Comparison of ENCODE assay signal across 1 cellular context in genomic region chr14:77825895-77826519, GRCh38.
TF ChIP-seq lines count a peak whose summit lies in the region.

No MANE protein-coding gene starts in this region.

TF ChIP-seq in K562, 482 proteins besides CTCF, POLR2A, EP300 and RAD21 (continued from another document and continues in another):
- TF ChIP-seq TOE1 (IDR thresholded peaks at IDR 0.05; ENCODE audit: borderline replicate concordance): peak; percentile 83
- TF ChIP-seq TOE1 (CRISPR knock-in tag; IDR thresholded peaks at IDR 0.05; ENCODE audit: borderline replicate concordance, low read depth): no peak
- TF ChIP-seq CBX5 (IDR thresholded peaks at IDR 0.05; ENCODE audit: borderline replicate concordance, low read depth): no peak
- no peak for TF ChIP-seq SPI1 (IDR thresholded peaks at IDR 0.05; ENCODE audit: borderline replicate concordance, low read depth, low read length)
- TF ChIP-seq CLOCK (CRISPR knock-in tag; IDR thresholded peaks at IDR 0.05; ENCODE audit: borderline replicate concordance): peak; percentile 63; the same call in 1 of the 2 replicates
- peak in 1 of 2 experiments; percentile 57; a peak in 1 of 4 replicates for TF ChIP-seq FOXK2 (conservative IDR thresholded peaks at IDR 0.05 in 1 of 2, IDR thresholded peaks at IDR 0.05 in 1 of 2; ENCODE audit: low read depth in 2 of 2)
- peak; percentile 32; the same call in 1 of the 2 replicates for TF ChIP-seq ELK3 (CRISPR knock-in tag; IDR thresholded peaks at IDR 0.05)
- peak; percentile 40; the same call in 1 of the 2 replicates for TF ChIP-seq ETV5 (CRISPR knock-in tag; IDR thresholded peaks at IDR 0.05; ENCODE audit: low read depth)
- peak; percentile 43; the same call in 1 of the 2 replicates for TF ChIP-seq FOXA1 (IDR thresholded peaks at IDR 0.05; ENCODE audit: borderline replicate concordance)
- TF ChIP-seq, protein P1, sequence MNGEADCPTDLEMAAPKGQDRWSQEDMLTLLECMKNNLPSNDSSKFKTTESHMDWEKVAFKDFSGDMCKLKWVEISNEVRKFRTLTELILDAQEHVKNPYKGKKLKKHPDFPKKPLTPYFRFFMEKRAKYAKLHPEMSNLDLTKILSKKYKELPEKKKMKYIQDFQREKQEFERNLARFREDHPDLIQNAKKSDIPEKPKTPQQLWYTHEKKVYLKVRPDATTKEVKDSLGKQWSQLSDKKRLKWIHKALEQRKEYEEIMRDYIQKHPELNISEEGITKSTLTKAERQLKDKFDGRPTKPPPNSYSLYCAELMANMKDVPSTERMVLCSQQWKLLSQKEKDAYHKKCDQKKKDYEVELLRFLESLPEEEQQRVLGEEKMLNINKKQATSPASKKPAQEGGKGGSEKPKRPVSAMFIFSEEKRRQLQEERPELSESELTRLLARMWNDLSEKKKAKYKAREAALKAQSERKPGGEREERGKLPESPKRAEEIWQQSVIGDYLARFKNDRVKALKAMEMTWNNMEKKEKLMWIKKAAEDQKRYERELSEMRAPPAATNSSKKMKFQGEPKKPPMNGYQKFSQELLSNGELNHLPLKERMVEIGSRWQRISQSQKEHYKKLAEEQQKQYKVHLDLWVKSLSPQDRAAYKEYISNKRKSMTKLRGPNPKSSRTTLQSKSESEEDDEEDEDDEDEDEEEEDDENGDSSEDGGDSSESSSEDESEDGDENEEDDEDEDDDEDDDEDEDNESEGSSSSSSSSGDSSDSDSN (IDR thresholded peaks at IDR 0.05; ENCODE audit: borderline replicate concordance in 1 of 2, low read depth in 2 of 2, low read length in 2 of 2): peak in 1 of 2 experiments; percentile 93; a peak in 2 of 4 replicates
- no peak for TF ChIP-seq HNRNPK (IDR thresholded peaks at IDR 0.05; ENCODE audit: low read depth, low read length, poor library complexity, severe bottlenecking)
- 0 out of 2 replicates have a peak, but pooled peaks have one; percentile 47 for TF ChIP-seq NFRKB (IDR thresholded peaks at IDR 0.05; ENCODE audit: low read depth)
- peak in 1 of 2 experiments; percentile 56; a peak in 2 of 4 replicates for TF ChIP-seq TEAD1 (CRISPR knock-in tag; IDR thresholded peaks at IDR 0.05)
- TF ChIP-seq IFI16 (CRISPR knock-in tag; IDR thresholded peaks at IDR 0.05): peak; percentile 63; the same call in 1 of the 2 replicates
- TF ChIP-seq MEF2D (tag; conservative IDR thresholded peaks at IDR 0.05; ENCODE audit: low read depth): no peak
- TF ChIP-seq PTTG1 (tag; IDR thresholded peaks at IDR 0.05; ENCODE audit: low read depth): no peak
- TF ChIP-seq, protein P2, sequence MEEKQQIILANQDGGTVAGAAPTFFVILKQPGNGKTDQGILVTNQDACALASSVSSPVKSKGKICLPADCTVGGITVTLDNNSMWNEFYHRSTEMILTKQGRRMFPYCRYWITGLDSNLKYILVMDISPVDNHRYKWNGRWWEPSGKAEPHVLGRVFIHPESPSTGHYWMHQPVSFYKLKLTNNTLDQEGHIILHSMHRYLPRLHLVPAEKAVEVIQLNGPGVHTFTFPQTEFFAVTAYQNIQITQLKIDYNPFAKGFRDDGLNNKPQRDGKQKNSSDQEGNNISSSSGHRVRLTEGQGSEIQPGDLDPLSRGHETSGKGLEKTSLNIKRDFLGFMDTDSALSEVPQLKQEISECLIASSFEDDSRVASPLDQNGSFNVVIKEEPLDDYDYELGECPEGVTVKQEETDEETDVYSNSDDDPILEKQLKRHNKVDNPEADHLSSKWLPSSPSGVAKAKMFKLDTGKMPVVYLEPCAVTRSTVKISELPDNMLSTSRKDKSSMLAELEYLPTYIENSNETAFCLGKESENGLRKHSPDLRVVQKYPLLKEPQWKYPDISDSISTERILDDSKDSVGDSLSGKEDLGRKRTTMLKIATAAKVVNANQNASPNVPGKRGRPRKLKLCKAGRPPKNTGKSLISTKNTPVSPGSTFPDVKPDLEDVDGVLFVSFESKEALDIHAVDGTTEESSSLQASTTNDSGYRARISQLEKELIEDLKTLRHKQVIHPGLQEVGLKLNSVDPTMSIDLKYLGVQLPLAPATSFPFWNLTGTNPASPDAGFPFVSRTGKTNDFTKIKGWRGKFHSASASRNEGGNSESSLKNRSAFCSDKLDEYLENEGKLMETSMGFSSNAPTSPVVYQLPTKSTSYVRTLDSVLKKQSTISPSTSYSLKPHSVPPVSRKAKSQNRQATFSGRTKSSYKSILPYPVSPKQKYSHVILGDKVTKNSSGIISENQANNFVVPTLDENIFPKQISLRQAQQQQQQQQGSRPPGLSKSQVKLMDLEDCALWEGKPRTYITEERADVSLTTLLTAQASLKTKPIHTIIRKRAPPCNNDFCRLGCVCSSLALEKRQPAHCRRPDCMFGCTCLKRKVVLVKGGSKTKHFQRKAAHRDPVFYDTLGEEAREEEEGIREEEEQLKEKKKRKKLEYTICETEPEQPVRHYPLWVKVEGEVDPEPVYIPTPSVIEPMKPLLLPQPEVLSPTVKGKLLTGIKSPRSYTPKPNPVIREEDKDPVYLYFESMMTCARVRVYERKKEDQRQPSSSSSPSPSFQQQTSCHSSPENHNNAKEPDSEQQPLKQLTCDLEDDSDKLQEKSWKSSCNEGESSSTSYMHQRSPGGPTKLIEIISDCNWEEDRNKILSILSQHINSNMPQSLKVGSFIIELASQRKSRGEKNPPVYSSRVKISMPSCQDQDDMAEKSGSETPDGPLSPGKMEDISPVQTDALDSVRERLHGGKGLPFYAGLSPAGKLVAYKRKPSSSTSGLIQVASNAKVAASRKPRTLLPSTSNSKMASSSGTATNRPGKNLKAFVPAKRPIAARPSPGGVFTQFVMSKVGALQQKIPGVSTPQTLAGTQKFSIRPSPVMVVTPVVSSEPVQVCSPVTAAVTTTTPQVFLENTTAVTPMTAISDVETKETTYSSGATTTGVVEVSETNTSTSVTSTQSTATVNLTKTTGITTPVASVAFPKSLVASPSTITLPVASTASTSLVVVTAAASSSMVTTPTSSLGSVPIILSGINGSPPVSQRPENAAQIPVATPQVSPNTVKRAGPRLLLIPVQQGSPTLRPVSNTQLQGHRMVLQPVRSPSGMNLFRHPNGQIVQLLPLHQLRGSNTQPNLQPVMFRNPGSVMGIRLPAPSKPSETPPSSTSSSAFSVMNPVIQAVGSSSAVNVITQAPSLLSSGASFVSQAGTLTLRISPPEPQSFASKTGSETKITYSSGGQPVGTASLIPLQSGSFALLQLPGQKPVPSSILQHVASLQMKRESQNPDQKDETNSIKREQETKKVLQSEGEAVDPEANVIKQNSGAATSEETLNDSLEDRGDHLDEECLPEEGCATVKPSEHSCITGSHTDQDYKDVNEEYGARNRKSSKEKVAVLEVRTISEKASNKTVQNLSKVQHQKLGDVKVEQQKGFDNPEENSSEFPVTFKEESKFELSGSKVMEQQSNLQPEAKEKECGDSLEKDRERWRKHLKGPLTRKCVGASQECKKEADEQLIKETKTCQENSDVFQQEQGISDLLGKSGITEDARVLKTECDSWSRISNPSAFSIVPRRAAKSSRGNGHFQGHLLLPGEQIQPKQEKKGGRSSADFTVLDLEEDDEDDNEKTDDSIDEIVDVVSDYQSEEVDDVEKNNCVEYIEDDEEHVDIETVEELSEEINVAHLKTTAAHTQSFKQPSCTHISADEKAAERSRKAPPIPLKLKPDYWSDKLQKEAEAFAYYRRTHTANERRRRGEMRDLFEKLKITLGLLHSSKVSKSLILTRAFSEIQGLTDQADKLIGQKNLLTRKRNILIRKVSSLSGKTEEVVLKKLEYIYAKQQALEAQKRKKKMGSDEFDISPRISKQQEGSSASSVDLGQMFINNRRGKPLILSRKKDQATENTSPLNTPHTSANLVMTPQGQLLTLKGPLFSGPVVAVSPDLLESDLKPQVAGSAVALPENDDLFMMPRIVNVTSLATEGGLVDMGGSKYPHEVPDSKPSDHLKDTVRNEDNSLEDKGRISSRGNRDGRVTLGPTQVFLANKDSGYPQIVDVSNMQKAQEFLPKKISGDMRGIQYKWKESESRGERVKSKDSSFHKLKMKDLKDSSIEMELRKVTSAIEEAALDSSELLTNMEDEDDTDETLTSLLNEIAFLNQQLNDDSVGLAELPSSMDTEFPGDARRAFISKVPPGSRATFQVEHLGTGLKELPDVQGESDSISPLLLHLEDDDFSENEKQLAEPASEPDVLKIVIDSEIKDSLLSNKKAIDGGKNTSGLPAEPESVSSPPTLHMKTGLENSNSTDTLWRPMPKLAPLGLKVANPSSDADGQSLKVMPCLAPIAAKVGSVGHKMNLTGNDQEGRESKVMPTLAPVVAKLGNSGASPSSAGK (IDR thresholded peaks at IDR 0.05): peak; percentile 96
- TF ChIP-seq TRIM24 (IDR thresholded peaks at IDR 0.05): peak in 1 of 2 experiments; percentile 50; a peak in 1 of 4 replicates
- peak; percentile 89 for TF ChIP-seq CBFA2T2 (conservative IDR thresholded peaks at IDR 0.05)
- no peak for TF ChIP-seq PTBP1 (IDR thresholded peaks at IDR 0.05; ENCODE audit: low read depth, low read length)
- TF ChIP-seq EP400 (IDR thresholded peaks at IDR 0.05): peak; percentile 66; the same call in 1 of the 2 replicates
- TF ChIP-seq, protein P3, sequence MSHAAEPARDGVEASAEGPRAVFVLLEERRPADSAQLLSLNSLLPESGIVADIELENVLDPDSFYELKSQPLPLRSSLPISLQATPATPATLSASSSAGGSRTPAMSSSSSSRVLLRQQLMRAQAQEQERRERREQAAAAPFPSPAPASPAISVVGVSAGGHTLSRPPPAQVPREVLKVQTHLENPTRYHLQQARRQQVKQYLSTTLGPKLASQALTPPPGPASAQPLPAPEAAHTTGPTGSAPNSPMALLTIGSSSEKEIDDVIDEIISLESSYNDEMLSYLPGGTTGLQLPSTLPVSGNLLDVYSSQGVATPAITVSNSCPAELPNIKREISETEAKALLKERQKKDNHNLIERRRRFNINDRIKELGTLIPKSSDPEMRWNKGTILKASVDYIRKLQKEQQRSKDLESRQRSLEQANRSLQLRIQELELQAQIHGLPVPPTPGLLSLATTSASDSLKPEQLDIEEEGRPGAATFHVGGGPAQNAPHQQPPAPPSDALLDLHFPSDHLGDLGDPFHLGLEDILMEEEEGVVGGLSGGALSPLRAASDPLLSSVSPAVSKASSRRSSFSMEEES (CRISPR knock-in tag; IDR thresholded peaks at IDR 0.05): peak; percentile 87
- TF ChIP-seq, protein P4, sequence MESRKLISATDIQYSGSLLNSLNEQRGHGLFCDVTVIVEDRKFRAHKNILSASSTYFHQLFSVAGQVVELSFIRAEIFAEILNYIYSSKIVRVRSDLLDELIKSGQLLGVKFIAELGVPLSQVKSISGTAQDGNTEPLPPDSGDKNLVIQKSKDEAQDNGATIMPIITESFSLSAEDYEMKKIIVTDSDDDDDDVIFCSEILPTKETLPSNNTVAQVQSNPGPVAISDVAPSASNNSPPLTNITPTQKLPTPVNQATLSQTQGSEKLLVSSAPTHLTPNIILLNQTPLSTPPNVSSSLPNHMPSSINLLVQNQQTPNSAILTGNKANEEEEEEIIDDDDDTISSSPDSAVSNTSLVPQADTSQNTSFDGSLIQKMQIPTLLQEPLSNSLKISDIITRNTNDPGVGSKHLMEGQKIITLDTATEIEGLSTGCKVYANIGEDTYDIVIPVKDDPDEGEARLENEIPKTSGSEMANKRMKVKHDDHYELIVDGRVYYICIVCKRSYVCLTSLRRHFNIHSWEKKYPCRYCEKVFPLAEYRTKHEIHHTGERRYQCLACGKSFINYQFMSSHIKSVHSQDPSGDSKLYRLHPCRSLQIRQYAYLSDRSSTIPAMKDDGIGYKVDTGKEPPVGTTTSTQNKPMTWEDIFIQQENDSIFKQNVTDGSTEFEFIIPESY (CRISPR knock-in tag; IDR thresholded peaks at IDR 0.05): no peak
- TF ChIP-seq SMARCA4 (IDR thresholded peaks at IDR 0.05): peak; percentile 87
- TF ChIP-seq HOXB6 (CRISPR knock-in tag; IDR thresholded peaks at IDR 0.05; ENCODE audit: borderline replicate concordance): no peak
- peak; percentile 65 for TF ChIP-seq HNRNPL (IDR thresholded peaks at IDR 0.05; ENCODE audit: low read depth, low read length)
- no peak for TF ChIP-seq SAFB (IDR thresholded peaks at IDR 0.05; ENCODE audit: borderline replicate concordance, low read depth, low read length)
- TF ChIP-seq, protein P5, sequence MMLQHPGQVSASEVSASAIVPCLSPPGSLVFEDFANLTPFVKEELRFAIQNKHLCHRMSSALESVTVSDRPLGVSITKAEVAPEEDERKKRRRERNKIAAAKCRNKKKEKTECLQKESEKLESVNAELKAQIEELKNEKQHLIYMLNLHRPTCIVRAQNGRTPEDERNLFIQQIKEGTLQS (IDR thresholded peaks at IDR 0.05): 0 out of 2 replicates have a peak, but pooled peaks have one; percentile 12
- TF ChIP-seq, protein P5 (CRISPR knock-in tag; conservative IDR thresholded peaks at IDR 0.05): no peak
- peak; percentile 53 for TF ChIP-seq RNF2 (IDR thresholded peaks at IDR 0.05)
- TF ChIP-seq, protein P6, sequence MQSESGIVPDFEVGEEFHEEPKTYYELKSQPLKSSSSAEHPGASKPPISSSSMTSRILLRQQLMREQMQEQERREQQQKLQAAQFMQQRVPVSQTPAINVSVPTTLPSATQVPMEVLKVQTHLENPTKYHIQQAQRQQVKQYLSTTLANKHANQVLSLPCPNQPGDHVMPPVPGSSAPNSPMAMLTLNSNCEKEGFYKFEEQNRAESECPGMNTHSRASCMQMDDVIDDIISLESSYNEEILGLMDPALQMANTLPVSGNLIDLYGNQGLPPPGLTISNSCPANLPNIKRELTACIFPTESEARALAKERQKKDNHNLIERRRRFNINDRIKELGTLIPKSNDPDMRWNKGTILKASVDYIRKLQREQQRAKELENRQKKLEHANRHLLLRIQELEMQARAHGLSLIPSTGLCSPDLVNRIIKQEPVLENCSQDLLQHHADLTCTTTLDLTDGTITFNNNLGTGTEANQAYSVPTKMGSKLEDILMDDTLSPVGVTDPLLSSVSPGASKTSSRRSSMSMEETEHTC (IDR thresholded peaks at IDR 0.05): peak; percentile 80
- TF ChIP-seq FOSL1 (tag; conservative IDR thresholded peaks at IDR 0.05): peak; percentile 77
- TF ChIP-seq FOXJ3 (CRISPR knock-in tag; IDR thresholded peaks at IDR 0.05): no peak
